Comparison of ENCODE assay signal across 16 cellular contexts in genomic region chr10:48454302-48455054, GRCh38.
DNase-seq lines count a peak whose midpoint lies in the region; ATAC-seq and TF ChIP-seq lines count a peak whose summit lies in the region.
"Had no signal": no experiment of that assay in that cellular context is flagged by ENCODE, and none has a peak within 500 bp of the region (broad histone marks: within the 10 kb centered on the region; RNA-seq: fewer than 3 reads in every experiment).

No MANE protein-coding gene starts in this region.

- TF ChIP-seq CTCF in GM13977 (IDR thresholded peaks at IDR 0.05; ENCODE audit: extremely low read depth, insufficient read depth, missing control alignments): no peak
- TF ChIP-seq CTCF in endodermal cell (conservative IDR thresholded peaks at IDR 0.05): peak; percentile 23
- TF ChIP-seq CTCF in osteoblast (IDR thresholded peaks at IDR 0.05; ENCODE audit: extremely low read depth, low read depth, low read length): no peak
- TF ChIP-seq CTCF in gastroesophageal sphincter (IDR thresholded peaks at IDR 0.05): no peak

- no peak overlapping the region for H2AFZ ChIP-seq in osteoblast (ENCODE audit: low read length)

- DNase-seq in GM13977 (ENCODE audit: low spot score) (peak; percentile 28), endodermal cell (peak; percentile 72), osteoblast (ENCODE audit: insufficient read length, low spot score, missing footprints) (peak; percentile 85)
- DNase-seq: activated CD4-positive, alpha-beta T cell treated with anti-CD3 and anti-CD28 coated beads, Interleukin-2, amount 50 U/mL, for 48 hours; dermis blood vessel endothelial cell; left cardiac atrium; stimulated activated CD4-positive, alpha-beta T cell treated with anti-CD3 and anti-CD28 coated beads, Interleukin-4, amount 100 ng/mL, for 24 hours; T1000 had no signal

- no peak for TF ChIP-seq EP300 in gastroesophageal sphincter (IDR thresholded peaks at IDR 0.05)

- H4K20me1 ChIP-seq in BLaER1 treated with 17β-estradiol and CSF1 and Interleukin-3, amounts not matched to agents 10 nM and 100 nM: peaks cover 0 to 17% (median 0%) of the 10 kb centered on the region in 11 experiments; a peak in 4 of 22 replicates
- H4K20me1 ChIP-seq in osteoblast (ENCODE audit: insufficient read depth, low read length): peaks cover 24% of the 10 kb centered on the region

- no peak overlapping the region for H3K27ac ChIP-seq in BLaER1 treated with 17β-estradiol and CSF1 and Interleukin-3, amounts not matched to agents 10 nM and 100 nM
- H3K27ac ChIP-seq in endodermal cell (ENCODE audit: low read depth, low read length) (no peak overlapping the region), osteoblast (ENCODE audit: low read depth, low read length) (no peak overlapping the region), gastroesophageal sphincter (no peak overlapping the region)
- H3K27ac ChIP-seq: ascending aorta, SJCRH30, upper lobe of left lung had no signal

- peaks cover 21% of the 10 kb centered on the region for H3K4me1 Mint-ChIP-seq in endodermal cell

- TF ChIP-seq POLR2A in gastroesophageal sphincter (IDR thresholded peaks at IDR 0.05): no peak

- no peak overlapping the region; a peak in 1 of 22 replicates for H3K9ac ChIP-seq in BLaER1 treated with 17β-estradiol and CSF1 and Interleukin-3, amounts not matched to agents 10 nM and 100 nM
- no peak overlapping the region for H3K9ac ChIP-seq in endodermal cell (ENCODE audit: extremely low read depth, low read length, poor library complexity, severe bottlenecking)

- 72 to 75% methylated on average over 2 to 12 of the region's 12 CpGs for WGBS in endodermal cell (ENCODE audit: insufficient coverage in 1 of 2, insufficient read length in 1 of 2), 2 experiments
- 78% methylated on average over 4 of the region's 12 CpGs; no CpG with 5 or more reads in 1 of the 2 donors for WGBS in gastroesophageal sphincter (ENCODE audit: low coverage in 1 of 2), 2 donors

- ATAC-seq in GM18498 (IDR thresholded peaks at IDR 0.05; ENCODE audit: unreplicated experiment) (no peak), gastroesophageal sphincter (no peak), HG02642 (IDR thresholded peaks at IDR 0.05; ENCODE audit: poor library complexity, unreplicated experiment) (no peak), GM21367 (IDR thresholded peaks at IDR 0.05; ENCODE audit: unreplicated experiment) (no peak)
- ATAC-seq: left cardiac atrium had no signal

- no peaks in the 10 kb centered on the region for H3K9me3 Mint-ChIP-seq in endodermal cell

- in situ Hi-C loops in GM13977 (cut with MboI; ENCODE audit: low pct_unique_long_range_greater_than_20kb, low sequenced_read_pairs, unreplicated experiment): no loop called here

- H3K9me3 ChIP-seq in BLaER1 treated with 17β-estradiol and CSF1 and Interleukin-3, amounts not matched to agents 10 nM and 100 nM (replicated peaks in 1 of 11): no peaks in the 10 kb centered on the region
- H3K9me3 ChIP-seq in endodermal cell (ENCODE audit: control insufficient read depth, low read length) (no peaks in the 10 kb centered on the region), osteoblast (ENCODE audit: low read depth, low read length) (no peaks in the 10 kb centered on the region), gastroesophageal sphincter (no peaks in the 10 kb centered on the region)
- H3K9me3 ChIP-seq: ascending aorta, SJCRH30, upper lobe of left lung had no signal

- H3K4me2 ChIP-seq in BLaER1 treated with 17β-estradiol and CSF1 and Interleukin-3, amounts not matched to agents 10 nM and 100 nM: peak overlapping the region in 9 of 11 experiments; percentile 53 to 93 (median 83); a peak in 16 of 22 replicates
- H3K4me2 ChIP-seq in osteoblast (ENCODE audit: insufficient read depth, low read length): no peak overlapping the region

- peaks cover 9% of the 10 kb centered on the region for H3K36me3 Mint-ChIP-seq in endodermal cell (ENCODE audit: low read depth)

- H3K27ac Mint-ChIP-seq in endodermal cell: peak overlapping the region; percentile 85

- peaks cover 21 to 58% (median 52%) of the 10 kb centered on the region in 10 experiments for H3K4me1 ChIP-seq in BLaER1 treated with 17β-estradiol and CSF1 and Interleukin-3, amounts not matched to agents 10 nM and 100 nM
- H3K4me1 ChIP-seq in endodermal cell (ENCODE audit: control insufficient read depth, insufficient read depth, low read length) (peaks cover 24% of the 10 kb centered on the region), osteoblast (ENCODE audit: insufficient read depth, low read length) (peaks cover 3% of the 10 kb centered on the region), gastroesophageal sphincter (peaks cover 0 to 14% (median 0%) of the 10 kb centered on the region in 3 donors)

- peaks cover 82% of the 10 kb centered on the region for H3K79me2 ChIP-seq in osteoblast (ENCODE audit: insufficient read depth, low read length)

- H3K36me3 ChIP-seq in BLaER1 treated with 17β-estradiol and CSF1 and Interleukin-3, amounts not matched to agents 10 nM and 100 nM: peaks cover 0 to 49% (median 0%) of the 10 kb centered on the region in 11 experiments; a peak in 4 of 22 replicates
- H3K36me3 ChIP-seq in endodermal cell (ENCODE audit: control insufficient read depth, insufficient read depth, low read length) (no peaks in the 10 kb centered on the region), osteoblast (ENCODE audit: insufficient read depth, low read length) (peaks cover 43% of the 10 kb centered on the region), gastroesophageal sphincter (peaks cover 0 to 10% of the 10 kb centered on the region in 2 donors)
- H3K36me3 ChIP-seq: ascending aorta, SJCRH30, upper lobe of left lung had no signal

- H3K27me3 ChIP-seq in BLaER1 treated with 17β-estradiol and CSF1 and Interleukin-3, amounts not matched to agents 10 nM and 100 nM: no peaks in the 10 kb centered on the region; a peak in 1 of 22 replicates
- H3K27me3 ChIP-seq in endodermal cell (ENCODE audit: control insufficient read depth, insufficient read depth, low read length, poor library complexity, severe bottlenecking) (no peaks in the 10 kb centered on the region), osteoblast (ENCODE audit: insufficient read depth, low read length) (no peaks in the 10 kb centered on the region), gastroesophageal sphincter (peaks cover 12% of the 10 kb centered on the region)
- H3K27me3 ChIP-seq: ascending aorta, SJCRH30, upper lobe of left lung had no signal

- H3K4me3 Mint-ChIP-seq in endodermal cell: peak overlapping the region; percentile 31

- H3K27me3 Mint-ChIP-seq in endodermal cell (ENCODE audit: insufficient read depth): peaks cover under 1% of the 10 kb centered on the region

- H3K4me3 ChIP-seq in BLaER1 treated with 17β-estradiol and CSF1 and Interleukin-3, amounts not matched to agents 10 nM and 100 nM: no peak overlapping the region
- H3K4me3 ChIP-seq in endodermal cell (ENCODE audit: low read length) (no peak overlapping the region), osteoblast (ENCODE audit: insufficient read depth, low read length) (no peak overlapping the region), gastroesophageal sphincter (no peak overlapping the region)
- H3K4me3 ChIP-seq: ascending aorta, SJCRH30, upper lobe of left lung had no signal

Comparison
In these comparisons a context has a peak if more than half of its experiments do, and no peak if none do; other contexts are left out.
1. DNase-seq: peak in every context shown above with its lines; median percentile 85 in osteoblast; 72 in endodermal cell; 28 in GM13977.